In the genomic region with DNA sequence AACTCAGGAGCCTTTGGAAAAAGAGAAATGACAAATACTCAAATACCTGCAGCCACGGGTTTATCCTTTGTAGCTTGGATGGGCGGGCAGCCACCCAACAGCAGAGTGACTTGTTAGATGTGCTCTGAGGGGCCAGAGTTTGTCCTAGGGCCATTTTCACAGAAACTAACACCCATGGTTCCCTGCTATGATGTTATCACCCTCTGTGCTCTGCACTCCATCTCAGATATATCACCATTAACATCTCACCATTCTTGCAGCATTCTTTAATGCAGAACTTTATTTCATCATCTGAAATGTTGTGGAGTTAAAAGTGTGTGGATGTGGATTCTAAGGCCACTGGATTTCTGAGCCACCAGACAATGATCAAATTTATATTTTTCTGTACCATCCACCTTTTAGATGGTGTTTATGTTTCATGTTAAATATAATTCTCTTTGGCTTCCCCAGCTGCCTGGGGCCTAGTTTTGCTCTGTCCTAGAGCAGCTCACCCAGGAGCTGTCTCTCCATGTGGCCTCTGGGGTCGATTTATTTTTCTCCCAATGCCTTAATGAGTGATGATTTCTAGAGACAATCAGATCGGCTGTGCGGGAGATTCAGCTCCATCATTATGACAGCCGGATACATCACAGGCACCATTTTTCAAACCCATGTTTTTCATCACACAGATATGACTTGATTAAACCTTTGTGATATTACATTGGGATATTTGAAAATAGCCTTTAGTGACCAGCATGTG, we compare ENCODE assay signal across 25 cellular contexts.
"Had no signal": no experiment of that assay in that cellular context is flagged by ENCODE, and none has a peak within 500 bp of the region (broad histone marks: within the 10 kb centered on the region; RNA-seq: fewer than 3 reads in every experiment).

No MANE protein-coding gene starts in this region.

- H3K4me1 ChIP-seq: testis, vagina had no signal

- H3K36me3 ChIP-seq: left ventricle myocardium inferior, neutrophil, stomach, thyroid gland, transverse colon, upper lobe of left lung, vagina had no signal

- H3K9me3 Mint-ChIP-seq: natural killer cell; stimulated activated naive B cell treated with anti-CD40 and anti-IgM and Interleukin-4, amounts not matched to agents 10 μg/mL and 1 μg/mL and 100 μg/mL, for 72 hours had no signal

- H3K9me3 ChIP-seq: left ventricle myocardium inferior, neutrophil, testis, thyroid gland, transverse colon, upper lobe of left lung, vagina had no signal

- H3K4me1 Mint-ChIP-seq: naive B cell; natural killer cell; stimulated activated naive B cell treated with anti-CD40 and anti-IgM and Interleukin-4, amounts not matched to agents 10 μg/mL and 1 μg/mL and 100 μg/mL, for 72 hours had no signal

- H3K36me3 Mint-ChIP-seq: mesothelial cell of epicardium; naive B cell; natural killer cell; stimulated activated naive B cell treated with anti-CD40 and anti-IgM and Interleukin-4, amounts not matched to agents 10 μg/mL and 1 μg/mL and 100 μg/mL, for 72 hours had no signal

- H3K4me3 Mint-ChIP-seq: mesothelial cell of epicardium; naive B cell; natural killer cell; stimulated activated naive B cell treated with anti-CD40 and anti-IgM and Interleukin-4, amounts not matched to agents 10 μg/mL and 1 μg/mL and 100 μg/mL, for 72 hours had no signal

- H3K27me3 ChIP-seq: neutrophil, stomach, testis, thyroid gland, transverse colon, upper lobe of left lung, vagina had no signal

- ATAC-seq: natural killer cell; right cardiac atrium; sciatic nerve; stimulated activated naive B cell treated with anti-CD40 and anti-IgM and Interleukin-4, amounts not matched to agents 10 μg/mL and 1 μg/mL and 100 μg/mL, for 72 hours; stimulated activated naive CD8-positive, alpha-beta T cell treated with anti-CD3 and anti-CD28 coated beads, Interleukin-15, Interleukin-2, amounts not matched to agents 100 U/mL and 50 U/mL, for 24 hours had no signal

- H3K27ac Mint-ChIP-seq: mesothelial cell of epicardium; naive B cell; natural killer cell; progenitor cell of endocrine pancreas; stimulated activated naive B cell treated with anti-CD40 and anti-IgM and Interleukin-4, amounts not matched to agents 10 μg/mL and 1 μg/mL and 100 μg/mL, for 72 hours had no signal

- H3K4me3 ChIP-seq: left ventricle myocardium inferior, lung, skin epidermis, stomach, testis, thyroid gland, transverse colon, upper lobe of left lung, vagina had no signal

- H3K27ac ChIP-seq: left ventricle myocardium inferior, neutrophil, skin epidermis, stomach, testis, upper lobe of left lung, vagina had no signal

- DNase-seq: islet precursor cell; left ventricle myocardium inferior; mesendoderm; naive B cell; natural killer cell; occipital lobe; right cardiac atrium; stimulated activated CD4-positive, alpha-beta T cell treated with anti-CD3 and anti-CD28 coated beads, Interleukin-12 subunit alpha, Interleukin-12 subunit beta, amount 100 ng/mL, for 4 hours; stimulated activated CD4-positive, alpha-beta T cell treated with anti-CD3 and anti-CD28 coated beads, Interleukin-15, amount 100 ng/mL, for 24 hours; stimulated activated CD4-positive, alpha-beta T cell treated with anti-CD3 and anti-CD28 coated beads, Interleukin-2, amount 100 ng/mL, for 24 hours; stimulated activated CD4-positive, alpha-beta T cell treated with anti-CD3 and anti-CD28 coated beads, Interleukin-4, amount 100 ng/mL, for 1 hour; stimulated activated naive B cell treated with anti-CD40 and anti-IgM and Interleukin-4, amounts not matched to agents 10 μg/mL and 1 μg/mL and 100 μg/mL, for 72 hours; stimulated activated naive CD8-positive, alpha-beta T cell treated with anti-CD3 and anti-CD28 coated beads, Interleukin-15, Interleukin-2, amounts not matched to agents 100 U/mL and 50 U/mL, for 24 hours; stomach; testis; transverse colon; upper lobe of left lung had no signal
